ENCODE assay signal across 18 cellular contexts in genomic region chr1:209689484-209689883, GRCh38. TPM values are rescaled to one million over a fixed set of nuclear protein-coding genes. Genes with fewer than 3 reads are reported as not detected.
A peak's percentile ranks its signal among the peaks of the same experiment; 100 is the strongest.
DNase-seq lines count a peak whose midpoint lies in the region; ATAC-seq and TF ChIP-seq lines count a peak whose summit lies in the region.
"Had no signal": no experiment of that assay in that cellular context is flagged by ENCODE, and none has a peak within 500 bp of the region (broad histone marks: within the 10 kb centered on the region; RNA-seq: fewer than 3 reads in every experiment).

No MANE protein-coding gene starts in this region.

- POLR2A ChIA-PET in PC-3 (lab: Charles Lee; ENCODE audit: unreplicated experiment): no interaction called here

- CTCF ChIA-PET in PC-3 (lab: Charles Lee): no interaction called here

- intact Hi-C loops in Right ventricle myocardium superior (cut with DNase I): loop anchor here (5.0 kb wide), 1 partner anchor 57 kb away; no protein-coding TSS in a partner anchor
- intact Hi-C loops in left ventricle myocardium inferior (cut with micrococcal nuclease): no loop called here
- intact Hi-C loops in PC-3 (cut with micrococcal nuclease): no loop called here

- DNase-seq in Right ventricle myocardium superior: peak; percentile 38
- no peak for DNase-seq in left ventricle myocardium inferior
- DNase-seq in PC-3: peak; percentile 65
- DNase-seq in erythroblast (lab: John Stamatoyannopoulos, UW): peak; percentile 64 to 72
- DNase-seq in activated CD4-positive, alpha-beta T cell treated with anti-CD3 and anti-CD28 coated beads for 48 hours: no peak
- no peak for DNase-seq in MV-4-11 (lab: John Stamatoyannopoulos, UW)
- DNase-seq in G401 (ENCODE audit: low spot score): no peak
- DNase-seq: activated CD4-positive, alpha-beta T cell treated with anti-CD3 and anti-CD28 coated beads, Interleukin-2, amount 50 U/mL, for 1 hour; activated T-cell treated with anti-CD3 and anti-CD28 coated beads, Interleukin-2, amount 50 U/mL, for 48 hours; AML-193; cerebellar nuclear complex; EL; immature natural killer cell; NCI-H524; stimulated activated CD4-positive, alpha-beta T cell treated with anti-CD3 and anti-CD28 coated beads, Interleukin-4, amount 100 ng/mL, for 4 hours; transverse colon had no signal

- no peaks in the 10 kb centered on the region for H3K79me2 ChIP-seq in PC-3 (ENCODE audit: low read length)

- no peak overlapping the region for H3K9ac ChIP-seq in PC-3 (ENCODE audit: low read length)

- H3K9me2 ChIP-seq in PC-3 (replicated peaks; ENCODE audit: low read length): no peaks in the 10 kb centered on the region

- H3F3A ChIP-seq in PC-3 (ENCODE audit: low read length, unreplicated experiment): no peaks in the 10 kb centered on the region

- TF ChIP-seq POLR2A in erythroblast (IDR thresholded peaks at IDR 0.05; ENCODE audit: low read length): no peak

- BruUV-seq in PC-3 (replicated peaks; lab: Mats Ljungman, UMichigan): no TSS peak

- no peak overlapping the region for H3K27ac ChIP-seq in left ventricle myocardium inferior (replicated peaks)
- H3K27ac ChIP-seq in PC-3 (ENCODE audit: low read length): peak overlapping the region; percentile 34
- H3K27ac ChIP-seq: neutrophil, transverse colon had no signal

- ATAC-seq in Right ventricle myocardium superior (ENCODE audit: poor library complexity) (no peak), PC-3 (no peak), HG03139 (IDR thresholded peaks at IDR 0.05; ENCODE audit: unreplicated experiment) (no peak)

- no peaks in the 10 kb centered on the region for H3K9me3 ChIP-seq in left ventricle myocardium inferior (replicated peaks)
- H3K9me3 ChIP-seq in PC-3 (ENCODE audit: low read length): no peaks in the 10 kb centered on the region
- H3K9me3 ChIP-seq: neutrophil, transverse colon had no signal

- no peaks in the 10 kb centered on the region for H3K27me3 ChIP-seq in left ventricle myocardium inferior (ENCODE audit: low read depth)
- no peaks in the 10 kb centered on the region for H3K27me3 ChIP-seq in PC-3 (ENCODE audit: low read length)
- H3K27me3 ChIP-seq: transverse colon had no signal

- H3K4me3 ChIP-seq in left ventricle myocardium inferior: no peak overlapping the region
- H3K4me3 ChIP-seq in PC-3 (ENCODE audit: low read length): no peak overlapping the region
- H3K4me3 ChIP-seq: transverse colon had no signal

- in situ Hi-C loops in G401 (cut with HindIII; ENCODE audit: low sequenced_read_pairs): no loop called here

- TF ChIP-seq CTCF in left ventricle myocardium inferior (IDR thresholded peaks at IDR 0.05; ENCODE audit: borderline replicate concordance) (no peak), PC-3 (conservative IDR thresholded peaks at IDR 0.05; ENCODE audit: low read depth, low read length) (no peak)

- no peak overlapping the region for H2AFZ ChIP-seq in PC-3 (ENCODE audit: low read length)

- H3K36me3 ChIP-seq in left ventricle myocardium inferior: no peaks in the 10 kb centered on the region
- no peaks in the 10 kb centered on the region for H3K36me3 ChIP-seq in PC-3 (ENCODE audit: low read depth, low read length)
- H3K36me3 ChIP-seq: neutrophil, transverse colon had no signal

- H3K4me2 ChIP-seq in PC-3 (ENCODE audit: low read length): peak overlapping the region; percentile 45

- no peaks in the 10 kb centered on the region for H4K20me1 ChIP-seq in PC-3 (ENCODE audit: low read length)

- H3K4me1 ChIP-seq in left ventricle myocardium inferior (peaks cover 49% of the 10 kb centered on the region), PC-3 (ENCODE audit: insufficient read depth, low read length) (peaks cover 39% of the 10 kb centered on the region)

RNA-seq across cellular contexts. Expression of gene G0S2, which starts 14.3 kb away (rescaled TPM):
- total RNA-seq in Right ventricle myocardium superior (453 TPM), left ventricle myocardium inferior (307 TPM), PC-3 (2014; rRNA removed) (620 and 723 TPM in 2 replicates)
- total RNA-seq in G401 (2014; rRNA removed; shearing (Covaris generic)): not detected in 2 replicates

RNA-seq across cellular contexts. Expression of gene HSD11B1, which starts 15.2 kb away (rescaled TPM):
- 4.6 TPM for total RNA-seq in Right ventricle myocardium superior
- total RNA-seq in left ventricle myocardium inferior: 4.1 TPM
- not detected in 2 replicates for total RNA-seq in PC-3 (2014; rRNA removed)
- not detected in 2 replicates for total RNA-seq in G401 (2014; rRNA removed; shearing (Covaris generic))

RNA-seq across cellular contexts. Expression of gene LAMB3, which starts 37.3 kb away (rescaled TPM):
- total RNA-seq in Right ventricle myocardium superior (5.0 TPM), left ventricle myocardium inferior (6.5 TPM), PC-3 (2014; rRNA removed) (473 and 650 TPM in 2 replicates)
- not detected in 2 replicates for total RNA-seq in G401 (2014; rRNA removed; shearing (Covaris generic))

Comparison
In these comparisons a context has a peak if more than half of its experiments do, and no peak if none do; other contexts are left out.
1. DNase-seq: peak in Right ventricle myocardium superior (single experiment), PC-3 (single experiment) and erythroblast (2 of 2); none in left ventricle myocardium inferior (single experiment), activated CD4-positive, alpha-beta T cell treated with anti-CD3 and anti-CD28 coated beads for 48 hours (single experiment), MV-4-11 (single experiment) and G401 (single experiment).
2. RNA of gene G0S2, which starts 14.3 kb away (total RNA-seq): 620 to 723 TPM in PC-3, 453 TPM in Right ventricle myocardium superior (single experiment) and 307 TPM in left ventricle myocardium inferior (single experiment); not detected in G401; every median in the first group is over 100 times any median in the second.
3. RNA of gene LAMB3, which starts 37.3 kb away (total RNA-seq): 473 to 650 TPM in PC-3; 6.5 TPM in left ventricle myocardium inferior (single experiment), 5.0 TPM in Right ventricle myocardium superior (single experiment) and not detected in G401; every median in the first group is over 10 times any median in the second.